In the genomic region with DNA sequence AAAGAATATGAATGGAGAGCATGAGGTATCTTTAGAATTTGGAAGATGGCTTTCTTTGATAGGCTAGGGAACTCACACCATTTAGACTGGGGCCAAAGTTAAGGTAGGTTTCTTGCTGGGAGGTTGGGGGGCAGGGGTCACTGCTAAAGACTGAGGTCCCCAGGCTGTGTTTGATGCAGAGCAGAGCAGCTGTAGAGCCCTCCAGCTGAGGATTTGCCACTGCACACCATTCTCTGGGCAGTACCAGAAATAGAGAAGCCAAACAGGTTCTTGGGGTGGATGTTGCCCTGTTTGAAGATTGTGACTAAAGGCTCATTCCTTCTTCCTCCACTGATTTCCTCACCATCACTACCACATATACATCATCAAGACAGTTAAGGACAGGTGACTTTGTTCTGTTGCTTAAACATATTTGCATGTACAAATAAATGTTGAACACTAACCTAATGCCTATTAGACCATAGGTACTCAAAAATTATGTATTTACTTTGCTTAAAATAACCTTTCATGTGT, we compare ENCODE assay signal across 21 cellular contexts.
"Had no signal": no experiment of that assay in that cellular context is flagged by ENCODE, and none has a peak within 500 bp of the region (broad histone marks: within the 10 kb centered on the region; RNA-seq: fewer than 3 reads in every experiment).

No MANE protein-coding gene starts in this region.

- DNase-seq: activated CD4-positive, alpha-beta T cell treated with anti-CD3 and anti-CD28 coated beads for 48 hours; activated CD4-positive, alpha-beta T cell treated with anti-CD3 and anti-CD28 coated beads, Interleukin-2, amount 50 U/mL, for 4 hours; activated CD4-positive, CD25-positive, alpha-beta regulatory T cell treated with anti-CD3 and anti-CD28 coated beads, Interleukin-2, amount 50 U/mL, for 72 hours; activated CD8-positive, alpha-beta memory T cell treated with anti-CD3 and anti-CD28 coated beads, Interleukin-2, amount 50 U/mL, for 48 hours; activated CD8-positive, alpha-beta T cell treated with anti-CD3 and anti-CD28 coated beads, Interleukin-2, amount 10 ng/mL, durations not matched to agents 7 days and 5 days; activated naive CD4-positive, alpha-beta T cell; activated T-cell treated with anti-CD3 and anti-CD28 coated beads, Interleukin-2, amount 50 U/mL, for 1 hour; aorta; caudate nucleus; MM.1S; NCI-H1105 treated with DMSO at 0.1 percent for 48 hours; NCI-H1436 treated with DMSO at 0.1 percent for 48 hours; NCI-H187 treated with DMSO at 0.1 percent for 48 hours; NCI-H2081 treated with DMSO at 0.1 percent for 48 hours; NCI-H446; NK-92 treated with Interleukin-12 subunit alpha and Interleukin-12 subunit beta, amount 100 ng/mL, for 24 hours; Peyer's patch; SHP77 had no signal

- H3K4me3 ChIP-seq: breast epithelium, Peyer's patch, SJSA1 had no signal

- H3K9me3 ChIP-seq: breast epithelium, SJSA1 had no signal

- H3K36me3 ChIP-seq: breast epithelium, Peyer's patch, SJSA1 had no signal

- H3K4me1 ChIP-seq: Peyer's patch had no signal

- H3K27me3 ChIP-seq: Peyer's patch had no signal

- H3K27ac ChIP-seq: breast epithelium, Peyer's patch, RWPE1, SJSA1 had no signal
